17 cellular contexts compared by ENCODE assay signal in the genomic region with DNA sequence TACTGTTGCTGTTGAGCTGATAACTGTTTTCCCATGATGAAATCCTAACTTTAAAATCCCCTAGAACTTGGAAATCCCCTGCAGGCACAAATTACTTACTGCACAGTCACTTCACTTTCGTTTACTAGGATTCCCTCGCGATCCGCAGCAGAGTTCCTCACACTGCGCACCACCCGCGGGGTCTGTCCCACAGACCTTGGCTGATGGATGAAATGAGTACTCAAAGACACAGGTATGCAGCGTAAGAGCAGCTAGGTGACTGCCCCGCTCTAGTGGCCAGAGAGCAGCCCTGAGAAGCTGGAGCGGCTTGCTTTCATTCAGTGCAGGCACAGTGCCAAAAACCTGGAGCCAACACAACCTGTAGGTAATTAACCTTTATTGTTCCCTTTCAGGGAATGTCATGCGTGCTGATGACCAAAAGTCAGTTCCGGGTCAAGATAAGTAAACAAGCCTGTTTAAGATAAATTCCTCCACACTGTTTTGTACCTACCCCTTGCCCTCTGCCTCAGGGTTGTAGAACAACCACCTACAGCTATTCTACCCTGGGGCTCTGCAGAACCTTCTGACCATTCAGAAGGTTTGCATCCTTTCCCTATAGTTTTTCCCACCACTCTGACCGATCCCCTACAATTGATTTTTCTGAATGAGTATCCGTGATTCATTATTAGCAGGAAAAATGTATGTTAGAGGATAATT.
DNase-seq lines count a peak whose midpoint lies in the region; ATAC-seq and TF ChIP-seq lines count a peak whose summit lies in the region.
"Had no signal": no experiment of that assay in that cellular context is flagged by ENCODE, and none has a peak within 500 bp of the region (broad histone marks: within the 10 kb centered on the region; RNA-seq: fewer than 3 reads in every experiment).

No MANE protein-coding gene starts in this region.

- H3K36me3 ChIP-seq in SK-N-MC (ENCODE audit: insufficient read depth, low read length): no peaks in the 10 kb centered on the region
- H3K36me3 ChIP-seq: HAP-1, pancreas, spleen had no signal

- no peaks in the 10 kb centered on the region for H3K4me1 Mint-ChIP-seq in nephron progenitor cell

- no peak overlapping the region for H3K27ac Mint-ChIP-seq in nephron progenitor cell
- H3K27ac Mint-ChIP-seq: activated naive CD8-positive, alpha-beta T cell had no signal

- TF ChIP-seq CTCF in nephron progenitor cell (IDR thresholded peaks at IDR 0.05): no peak

- no peaks in the 10 kb centered on the region; the same call in 1 of the 2 replicates for H3K9me3 ChIP-seq in SK-N-MC (ENCODE audit: low read depth, low read length)
- H3K9me3 ChIP-seq: HAP-1, pancreas had no signal

- H3K27me3 Mint-ChIP-seq in nephron progenitor cell (ENCODE audit: low read depth, poor library complexity): peaks cover 6% of the 10 kb centered on the region
- H3K27me3 Mint-ChIP-seq: activated naive CD8-positive, alpha-beta T cell had no signal

- TF ChIP-seq RAD21 in Ishikawa (IDR thresholded peaks at IDR 0.05; ENCODE audit: low read depth): no peak

- DNase-seq in NCI-H146 (lab: John Stamatoyannopoulos, UW) (peak; percentile 42), NCI-H146 treated with DMSO at 0.1 percent for 48 hours (lab: John Stamatoyannopoulos, UW; ENCODE audit: unreplicated experiment) (no peak), SK-N-MC (ENCODE audit: low read depth, low spot score) (peak; percentile 72), nephron progenitor cell (peak; percentile 1), KG1 (lab: John Stamatoyannopoulos, UW) (no peak), NCI-H524 treated with DMSO at 0.1 percent for 48 hours (lab: John Stamatoyannopoulos, UW) (no peak)
- DNase-seq: 8988T, caudate nucleus, MV-4-11, NCI-H524, spleen had no signal

- TF ChIP-seq EP300 in Ishikawa (IDR thresholded peaks at IDR 0.05; ENCODE audit: borderline replicate concordance): no peak

- H3K4me3 Mint-ChIP-seq in nephron progenitor cell: no peak overlapping the region
- H3K4me3 Mint-ChIP-seq: activated naive CD8-positive, alpha-beta T cell had no signal

- H3K9me3 Mint-ChIP-seq in nephron progenitor cell: no peaks in the 10 kb centered on the region

- ATAC-seq in HG02973 (IDR thresholded peaks at IDR 0.05; ENCODE audit: unreplicated experiment): no peak
- ATAC-seq: activated CD4-positive, CD25-positive, alpha-beta regulatory T cell treated with anti-CD3 and anti-CD28 coated beads, Interleukin-2, amount 50 U/mL, for 24 hours; pancreas had no signal

- no peaks in the 10 kb centered on the region for H3K36me3 Mint-ChIP-seq in nephron progenitor cell (ENCODE audit: low read depth)
- H3K36me3 Mint-ChIP-seq: activated naive CD8-positive, alpha-beta T cell had no signal

- H3K4me3 ChIP-seq in SK-N-MC: peak overlapping the region; percentile 77
- H3K4me3 ChIP-seq: HAP-1, pancreas had no signal

- peak overlapping the region; percentile 4; the same call in 1 of the 2 replicates for H3K27ac ChIP-seq in SK-N-MC
- H3K27ac ChIP-seq: pancreas, spleen had no signal

- H3K9ac ChIP-seq in SK-N-MC (ENCODE audit: insufficient read length): peak overlapping the region; percentile 5

TF ChIP-seq in Ishikawa, 13 proteins besides CTCF, POLR2A, EP300 and RAD21:
- TF ChIP-seq YY1 (IDR thresholded peaks at IDR 0.05; ENCODE audit: low read depth) (no peak), CEBPB (IDR thresholded peaks at IDR 0.05) (no peak), NFIC (IDR thresholded peaks at IDR 0.05) (peak; percentile 80), TEAD4 (IDR thresholded peaks at IDR 0.05) (peak; percentile 47), FOXM1 (IDR thresholded peaks at IDR 0.05; ENCODE audit: borderline replicate concordance, low read depth) (no peak)
- TF ChIP-seq, protein P1, sequence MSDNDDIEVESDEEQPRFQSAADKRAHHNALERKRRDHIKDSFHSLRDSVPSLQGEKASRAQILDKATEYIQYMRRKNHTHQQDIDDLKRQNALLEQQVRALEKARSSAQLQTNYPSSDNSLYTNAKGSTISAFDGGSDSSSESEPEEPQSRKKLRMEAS (IDR thresholded peaks at IDR 0.05): no peak
- TF ChIP-seq, protein P2, sequence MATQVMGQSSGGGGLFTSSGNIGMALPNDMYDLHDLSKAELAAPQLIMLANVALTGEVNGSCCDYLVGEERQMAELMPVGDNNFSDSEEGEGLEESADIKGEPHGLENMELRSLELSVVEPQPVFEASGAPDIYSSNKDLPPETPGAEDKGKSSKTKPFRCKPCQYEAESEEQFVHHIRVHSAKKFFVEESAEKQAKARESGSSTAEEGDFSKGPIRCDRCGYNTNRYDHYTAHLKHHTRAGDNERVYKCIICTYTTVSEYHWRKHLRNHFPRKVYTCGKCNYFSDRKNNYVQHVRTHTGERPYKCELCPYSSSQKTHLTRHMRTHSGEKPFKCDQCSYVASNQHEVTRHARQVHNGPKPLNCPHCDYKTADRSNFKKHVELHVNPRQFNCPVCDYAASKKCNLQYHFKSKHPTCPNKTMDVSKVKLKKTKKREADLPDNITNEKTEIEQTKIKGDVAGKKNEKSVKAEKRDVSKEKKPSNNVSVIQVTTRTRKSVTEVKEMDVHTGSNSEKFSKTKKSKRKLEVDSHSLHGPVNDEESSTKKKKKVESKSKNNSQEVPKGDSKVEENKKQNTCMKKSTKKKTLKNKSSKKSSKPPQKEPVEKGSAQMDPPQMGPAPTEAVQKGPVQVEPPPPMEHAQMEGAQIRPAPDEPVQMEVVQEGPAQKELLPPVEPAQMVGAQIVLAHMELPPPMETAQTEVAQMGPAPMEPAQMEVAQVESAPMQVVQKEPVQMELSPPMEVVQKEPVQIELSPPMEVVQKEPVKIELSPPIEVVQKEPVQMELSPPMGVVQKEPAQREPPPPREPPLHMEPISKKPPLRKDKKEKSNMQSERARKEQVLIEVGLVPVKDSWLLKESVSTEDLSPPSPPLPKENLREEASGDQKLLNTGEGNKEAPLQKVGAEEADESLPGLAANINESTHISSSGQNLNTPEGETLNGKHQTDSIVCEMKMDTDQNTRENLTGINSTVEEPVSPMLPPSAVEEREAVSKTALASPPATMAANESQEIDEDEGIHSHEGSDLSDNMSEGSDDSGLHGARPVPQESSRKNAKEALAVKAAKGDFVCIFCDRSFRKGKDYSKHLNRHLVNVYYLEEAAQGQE (IDR thresholded peaks at IDR 0.05; ENCODE audit: low read depth): no peak

Comparison
In these comparisons a context has a peak if more than half of its experiments do, and no peak if none do; other contexts are left out.
1. DNase-seq: peak in NCI-H146 (single experiment), SK-N-MC (single experiment) and nephron progenitor cell (single experiment); none in NCI-H146 treated with DMSO at 0.1 percent for 48 hours (single experiment), KG1 (single experiment) and NCI-H524 treated with DMSO at 0.1 percent for 48 hours (single experiment).